Comparison of ENCODE assay signal across 28 cellular contexts in genomic region chr6:161003336-161003735, GRCh38.
"Had no signal": no experiment of that assay in that cellular context is flagged by ENCODE, and none has a peak within 500 bp of the region (broad histone marks: within the 10 kb centered on the region; RNA-seq: fewer than 3 reads in every experiment).

No MANE protein-coding gene starts in this region.

- H3K9me3 Mint-ChIP-seq: activated naive CD4-positive, alpha-beta T cell treated with anti-CD3 and anti-CD28 coated beads for 36 hours; activated naive CD8-positive, alpha-beta T cell treated with anti-CD3 and anti-CD28 coated beads, Interleukin-2, amount 10 ng/mL, durations not matched to agents 7 days and 5 days; activated T-cell treated with anti-CD3 and anti-CD28 coated beads, Interleukin-2, amount 50 U/mL, for 4 hours; activated T-helper 2 cell treated with anti-CD3 and anti-CD28 coated beads, Interferon-gamma antibody, Interleukin-2, Interleukin-4, amounts not matched to agents 10 μg/mL and 5 μg/mL and 100 μg/mL, durations not matched to agents 14 hours and 24 hours and 36 hours; dendritic cell treated with granulocyte-macrophage colony-stimulating factor and Interleukin-4, amounts not matched to agents 40 ng/mL and 50 ng/mL, for 4 days; nephron progenitor cell; stimulated activated naive B cell treated with anti-CD40 and anti-IgM and Interleukin-4, amounts not matched to agents 10 μg/mL and 1 μg/mL and 100 μg/mL, for 72 hours; T-helper 2 cell treated with Interferon-gamma antibody and Interleukin-4, amounts not matched to agents 5 μg/mL and 100 μg/mL, for 36 hours had no signal

- H3K27me3 Mint-ChIP-seq: activated naive CD8-positive, alpha-beta T cell treated with anti-CD3 and anti-CD28 coated beads, Interleukin-2, amount 10 ng/mL, durations not matched to agents 7 days and 5 days; dendritic cell treated with granulocyte-macrophage colony-stimulating factor and Interleukin-4, amounts not matched to agents 40 ng/mL and 50 ng/mL, for 4 days; stimulated activated naive B cell treated with anti-CD40 and anti-IgM and Interleukin-4, amounts not matched to agents 10 μg/mL and 1 μg/mL and 100 μg/mL, for 72 hours had no signal

- H3K4me3 Mint-ChIP-seq: activated naive CD4-positive, alpha-beta T cell treated with anti-CD3 and anti-CD28 coated beads for 36 hours; activated naive CD8-positive, alpha-beta T cell treated with anti-CD3 and anti-CD28 coated beads, Interleukin-2, amount 10 ng/mL, durations not matched to agents 7 days and 5 days; activated T-cell treated with anti-CD3 and anti-CD28 coated beads, Interleukin-2, amount 50 U/mL, for 4 hours; dendritic cell treated with granulocyte-macrophage colony-stimulating factor and Interleukin-4, amounts not matched to agents 40 ng/mL and 50 ng/mL, for 4 days; nephron progenitor cell; stimulated activated naive B cell treated with anti-CD40 and anti-IgM and Interleukin-4, amounts not matched to agents 10 μg/mL and 1 μg/mL and 100 μg/mL, for 72 hours; T-helper 2 cell treated with Interferon-gamma antibody and Interleukin-4, amounts not matched to agents 5 μg/mL and 100 μg/mL, for 36 hours had no signal

- H3K27ac Mint-ChIP-seq: activated naive CD4-positive, alpha-beta T cell treated with anti-CD3 and anti-CD28 coated beads for 36 hours; activated naive CD8-positive, alpha-beta T cell treated with anti-CD3 and anti-CD28 coated beads, Interleukin-2, amount 10 ng/mL, durations not matched to agents 7 days and 5 days; activated T-helper 2 cell treated with anti-CD3 and anti-CD28 coated beads, Interferon-gamma antibody, Interleukin-2, Interleukin-4, amounts not matched to agents 10 μg/mL and 5 μg/mL and 100 μg/mL, durations not matched to agents 14 hours and 24 hours and 36 hours; dendritic cell treated with granulocyte-macrophage colony-stimulating factor and Interleukin-4, amounts not matched to agents 40 ng/mL and 50 ng/mL, for 4 days; nephron progenitor cell; stimulated activated naive B cell treated with anti-CD40 and anti-IgM and Interleukin-4, amounts not matched to agents 10 μg/mL and 1 μg/mL and 100 μg/mL, for 72 hours; T-helper 2 cell treated with Interferon-gamma antibody and Interleukin-4, amounts not matched to agents 5 μg/mL and 100 μg/mL, for 36 hours had no signal

- H3K27me3 ChIP-seq: cardiac muscle cell, esophagus squamous epithelium, heart left ventricle, right lobe of liver, transverse colon, uterus had no signal

- ATAC-seq: activated T-cell treated with anti-CD3 and anti-CD28 coated beads, Interleukin-2, amount 50 U/mL, for 4 hours; heart left ventricle; left lobe of liver; lower lobe of right lung; mucosa of descending colon; right lobe of liver; stimulated activated naive B cell treated with anti-CD40 and anti-IgM and Interleukin-4, amounts not matched to agents 10 μg/mL and 1 μg/mL and 100 μg/mL, for 72 hours had no signal

- H3K9ac ChIP-seq: parathyroid adenoma had no signal

- H3K9me3 ChIP-seq: esophagus squamous epithelium, heart left ventricle, lower lobe of right lung, mucosa of descending colon, right lobe of liver, transverse colon, uterus had no signal

- H3K36me3 Mint-ChIP-seq: activated naive CD8-positive, alpha-beta T cell treated with anti-CD3 and anti-CD28 coated beads, Interleukin-2, amount 10 ng/mL, durations not matched to agents 7 days and 5 days had no signal

- H3K36me3 ChIP-seq: cardiac muscle cell, esophagus squamous epithelium, lower lobe of right lung, right lobe of liver, transverse colon, uterus had no signal

- DNase-seq: activated CD4-positive, alpha-beta T cell treated with anti-CD3 and anti-CD28 coated beads for 1 hour; activated CD4-positive, alpha-beta T cell treated with anti-CD3 and anti-CD28 coated beads, Interleukin-2, amount 50 U/mL, for 1 hour; activated naive CD4-positive, alpha-beta T cell treated with anti-CD3 and anti-CD28 coated beads for 36 hours; activated naive CD8-positive, alpha-beta T cell treated with anti-CD3 and anti-CD28 coated beads, Interleukin-2, amount 10 ng/mL, durations not matched to agents 7 days and 5 days; activated T-cell treated with anti-CD3 and anti-CD28 coated beads, Interleukin-2, amount 50 U/mL, for 4 hours; amygdala; effector CD4-positive, alpha-beta T cell; esophagus squamous epithelium; heart left ventricle; islet precursor cell; lower lobe of right lung; mesendoderm; mucosa of descending colon; nephron progenitor cell; right lobe of liver; small intestine; stimulated activated CD4-positive, alpha-beta T cell treated with anti-CD3 and anti-CD28 coated beads, Interleukin-15, amount 100 ng/mL, for 24 hours; stimulated activated CD4-positive, alpha-beta T cell treated with anti-CD3 and anti-CD28 coated beads, Interleukin-2, amount 100 ng/mL, for 48 hours; stimulated activated CD8-positive, alpha-beta memory T cell treated with anti-CD3 and anti-CD28 coated beads, Interleukin-4, amount 100 ng/mL, for 48 hours; stimulated activated naive B cell treated with anti-CD40 and anti-IgM and Interleukin-4, amounts not matched to agents 10 μg/mL and 1 μg/mL and 100 μg/mL, for 72 hours; transverse colon; uterus had no signal

- H3K27ac ChIP-seq: cardiac muscle cell, esophagus squamous epithelium, heart left ventricle, lower lobe of right lung, parathyroid adenoma, right lobe of liver, transverse colon, uterus had no signal

- H3K4me1 ChIP-seq: parathyroid adenoma had no signal

- H2AFZ ChIP-seq: parathyroid adenoma had no signal

- H3K4me3 ChIP-seq: cardiac muscle cell, esophagus squamous epithelium, heart left ventricle, lower lobe of right lung, mucosa of descending colon, right lobe of liver, transverse colon, uterus had no signal
